8 cellular contexts compared by ENCODE assay signal in genomic region chr14:81219821-81220487, GRCh38. TPM values are rescaled to one million over a fixed set of nuclear protein-coding genes. Genes with fewer than 3 reads are reported as not detected.
DNase-seq lines count a peak whose midpoint lies in the region; ATAC-seq and TF ChIP-seq lines count a peak whose summit lies in the region.

No MANE protein-coding gene starts in this region.

- peaks cover 38% of the 10 kb centered on the region for H3K4me1 ChIP-seq in Karpas-422 (ENCODE audit: low read length)

- TF ChIP-seq CTCF in GM06990 (IDR thresholded peaks at IDR 0.05; ENCODE audit: insufficient read depth, low read length, poor library complexity, severe bottlenecking) = no peak
- no peak for TF ChIP-seq CTCF in WTC11 (IDR thresholded peaks at IDR 0.05)

- peak overlapping the region; percentile 89 for H3K9ac ChIP-seq in Karpas-422 (ENCODE audit: low read length)

- peaks cover 21% of the 10 kb centered on the region for H3K36me3 Mint-ChIP-seq in WTC11

- H3K27me3 Mint-ChIP-seq in WTC11 (ENCODE audit: low read depth) = peaks cover 4% of the 10 kb centered on the region; the same call in 1 of the 2 replicates

- H3K9me3 Mint-ChIP-seq in WTC11 = no peaks in the 10 kb centered on the region

- H3K36me3 ChIP-seq in GM06990 (ENCODE audit: control insufficient read depth, insufficient read depth, low read length) (no peaks in the 10 kb centered on the region), Karpas-422 (ENCODE audit: insufficient read depth, low read length) (peaks cover 8% of the 10 kb centered on the region; the same call in 1 of the 2 replicates)

- no peaks in the 10 kb centered on the region for H4K20me1 ChIP-seq in Karpas-422 (ENCODE audit: insufficient read depth, low read depth, low read length)

- peak overlapping the region; percentile 95 for H3K4me2 ChIP-seq in Karpas-422 (ENCODE audit: low read depth, low read length, poor library complexity, severe bottlenecking)

- peak overlapping the region; percentile 96 for H3K4me3 Mint-ChIP-seq in WTC11

- no peak for ATAC-seq in WTC11
- no peak for ATAC-seq in HG02870 (IDR thresholded peaks at IDR 0.05; ENCODE audit: unreplicated experiment)

- H3K4me3 ChIP-seq in GM06990 (replicated peaks; ENCODE audit: low read depth, low read length) = peak overlapping the region; percentile 87
- peak overlapping the region; percentile 83 for H3K4me3 ChIP-seq in Karpas-422 (ENCODE audit: low read length)

- peaks cover 31% of the 10 kb centered on the region for H3K4me1 Mint-ChIP-seq in WTC11

- POLR2A ChIA-PET in WTC11 (lab: Charles Lee) = interaction anchor here (0.6 to 1.8 kb wide), 6 partner anchors 12 to 401 kb away, joined by 3 to 18 read pairs (median 4); no protein-coding TSS in a partner anchor

- DNase-seq in GM06990 (ENCODE audit: extremely low read depth, insufficient read length) = peak; percentile 53
- DNase-seq in Karpas-422 = peak; percentile 90
- DNase-seq in WTC11 (ENCODE audit: low spot score) = peak; percentile 30
- DNase-seq in cerebellum (ENCODE audit: low spot score) = peak; percentile 55
- peak; percentile 69 for DNase-seq in left kidney (ENCODE audit: low read depth, low spot score)
- DNase-seq in stimulated activated CD4-positive, alpha-beta T cell treated with anti-CD3 and anti-CD28 coated beads, TNF-alpha, amount 100 ng/mL, for 1 hour (ENCODE audit: low read depth in 3 of 3, low spot score in 1 of 3) = peak in 2 of 3 donors; percentile 11 to 28
- DNase-seq in GM19240 (ENCODE audit: insufficient read length, low spot score) = no peak

- peaks cover 51% of the 10 kb centered on the region for H3K79me2 ChIP-seq in Karpas-422 (ENCODE audit: low read length)

- H3K27ac ChIP-seq in Karpas-422 (ENCODE audit: low read length) = peak overlapping the region; percentile 92

- no peaks in the 10 kb centered on the region for H3K27me3 ChIP-seq in GM06990 (replicated peaks; ENCODE audit: control insufficient read depth, insufficient read depth, low read length)
- no peaks in the 10 kb centered on the region for H3K27me3 ChIP-seq in Karpas-422 (ENCODE audit: low read length)

- H3K9me3 ChIP-seq in Karpas-422 (ENCODE audit: low read length) = no peaks in the 10 kb centered on the region

- CTCF ChIA-PET in WTC11 (lab: Charles Lee) = interaction anchor here (0.6 to 1.0 kb wide), 3 partner anchors 49 to 208 kb away, joined by 3 to 4 read pairs (median 3); no protein-coding TSS in a partner anchor

- peak overlapping the region; percentile 98 for H3K27ac Mint-ChIP-seq in WTC11

- no peak overlapping the region for H2AFZ ChIP-seq in Karpas-422 (ENCODE audit: low read length)

- H3K9me2 ChIP-seq in Karpas-422 (replicated peaks; ENCODE audit: insufficient read depth, low read length) = no peaks in the 10 kb centered on the region

TF ChIP-seq in WTC11, 78 proteins besides CTCF, POLR2A, EP300 and RAD21:
- TF ChIP-seq ESRRA (CRISPR knock-in tag; IDR thresholded peaks at IDR 0.05; ENCODE audit: borderline replicate concordance) = no peak
- TF ChIP-seq, protein P1, sequence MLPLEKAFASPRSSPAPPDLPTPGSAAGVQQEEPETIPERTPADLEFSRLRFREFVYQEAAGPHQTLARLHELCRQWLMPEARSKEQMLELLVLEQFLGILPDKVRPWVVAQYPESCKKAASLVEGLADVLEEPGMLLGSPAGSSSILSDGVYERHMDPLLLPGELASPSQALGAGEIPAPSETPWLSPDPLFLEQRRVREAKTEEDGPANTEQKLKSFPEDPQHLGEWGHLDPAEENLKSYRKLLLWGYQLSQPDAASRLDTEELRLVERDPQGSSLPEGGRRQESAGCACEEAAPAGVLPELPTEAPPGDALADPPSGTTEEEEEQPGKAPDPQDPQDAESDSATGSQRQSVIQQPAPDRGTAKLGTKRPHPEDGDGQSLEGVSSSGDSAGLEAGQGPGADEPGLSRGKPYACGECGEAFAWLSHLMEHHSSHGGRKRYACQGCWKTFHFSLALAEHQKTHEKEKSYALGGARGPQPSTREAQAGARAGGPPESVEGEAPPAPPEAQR (CRISPR knock-in tag; IDR thresholded peaks at IDR 0.05) = no peak

RNA-seq across cellular contexts. Expression of gene GTF2A1, which starts 0.8 kb away (rescaled TPM):
- 27.4 and 29.4 TPM in 2 replicates for total RNA-seq in Karpas-422 (2014; rRNA removed; shearing (Covaris generic); ENCODE audit: low replicate concordance)
- total RNA-seq in WTC11 (2021) (44.3 to 49.0 TPM (median 45.2 TPM) in 3 replicates), cerebellum (47.6 TPM)
